In genomic region chr3:194351952-194352536, GRCh38 we compare ENCODE assay signal across 22 cellular contexts. TPM values are rescaled to one million over a fixed set of nuclear protein-coding genes. Genes with fewer than 3 reads are reported as not detected.
DNase-seq lines count a peak whose midpoint lies in the region; ATAC-seq, FAIRE-seq and TF ChIP-seq lines count a peak whose summit lies in the region.
"Had no signal": no experiment of that assay in that cellular context is flagged by ENCODE, and none has a peak within 500 bp of the region (broad histone marks: within the 10 kb centered on the region; RNA-seq: fewer than 3 reads in every experiment).

No MANE protein-coding gene starts in this region.

- H3K4me3 ChIP-seq in RWPE2 (ENCODE audit: severe bottlenecking) (no peak overlapping the region), mesenchymal stem cell (ENCODE audit: insufficient read depth in 1 of 2, low read depth in 1 of 2, low read length in 2 of 2) (peak overlapping the region in 1 of 2 experiments; percentile 15)
- H3K4me3 ChIP-seq: GM12878, HAP-1, Peyer's patch had no signal

- no peak overlapping the region for H2BK5ac ChIP-seq in mesenchymal stem cell (ENCODE audit: low read depth, low read length, poor library complexity, severe bottlenecking)

- no peak overlapping the region for H2BK120ac ChIP-seq in mesenchymal stem cell (ENCODE audit: low read depth, low read length)

- H3K27ac ChIP-seq in RWPE2 (ENCODE audit: poor library complexity, severe bottlenecking) (no peak overlapping the region), mesenchymal stem cell (ENCODE audit: low read length, poor library complexity, severe bottlenecking) (no peak overlapping the region)
- H3K27ac ChIP-seq: Peyer's patch had no signal

- no peaks in the 10 kb centered on the region for H3K4me1 ChIP-seq in RWPE2 (ENCODE audit: insufficient read depth, poor library complexity, severe bottlenecking)
- H3K4me1 ChIP-seq in mesenchymal stem cell (ENCODE audit: control insufficient read depth, insufficient read depth, low read depth, low read length) = peaks cover 14% of the 10 kb centered on the region
- H3K4me1 ChIP-seq: HAP-1, Peyer's patch had no signal

- H3K27me3 ChIP-seq in RWPE2 (ENCODE audit: insufficient read depth, poor library complexity, severe bottlenecking) = no peaks in the 10 kb centered on the region
- H3K27me3 ChIP-seq in mesenchymal stem cell (ENCODE audit: control insufficient read depth in 1 of 2, insufficient read depth in 1 of 2, low read length in 2 of 2) = peaks cover 10 to 20% of the 10 kb centered on the region in 2 experiments
- H3K27me3 ChIP-seq: Peyer's patch had no signal

- H4K8ac ChIP-seq in mesenchymal stem cell (ENCODE audit: low read length) = peak overlapping the region; percentile 56

- peak overlapping the region in 1 of 2 experiments; percentile 25 for H3K18ac ChIP-seq in mesenchymal stem cell (ENCODE audit: low read depth in 1 of 2, low read length in 2 of 2)

- no peaks in the 10 kb centered on the region for H3K36me3 Mint-ChIP-seq in activated naive CD8-positive, alpha-beta T cell treated with anti-CD3 and anti-CD28 coated beads, Interleukin-2, amount 50 U/mL, for 24 hours (ENCODE audit: low read depth)
- no peaks in the 10 kb centered on the region for H3K36me3 Mint-ChIP-seq in activated naive CD8-positive, alpha-beta T cell treated with anti-CD3 and anti-CD28 coated beads for 36 hours
- H3K36me3 Mint-ChIP-seq: CD4-positive, CD25-positive, alpha-beta regulatory T cell had no signal

- no peak for DNase-seq in activated naive CD8-positive, alpha-beta T cell treated with anti-CD3 and anti-CD28 coated beads, Interleukin-2, amount 50 U/mL, for 24 hours
- DNase-seq in activated naive CD8-positive, alpha-beta T cell treated with anti-CD3 and anti-CD28 coated beads for 36 hours = no peak
- DNase-seq in RWPE2 (ENCODE audit: low spot score) = peak; percentile 33
- no peak for DNase-seq in mesenchymal stem cell
- DNase-seq in urothelium cell line (ENCODE audit: low spot score) = no peak
- no peak for DNase-seq in activated effector memory CD4-positive, alpha-beta T cell treated with Interleukin-2 at 50 U/mL for 16 hours
- no peak for DNase-seq in GM19240 (ENCODE audit: insufficient read length, low spot score)
- DNase-seq: CD4-positive, CD25-positive, alpha-beta regulatory T cell; COR-L47; GF-D8; NCI-H1694 treated with DMSO at 0.1 percent for 48 hours; NCI-H748 treated with DMSO at 0.1 percent for 48 hours; NK-92 treated with Interleukin-12 subunit alpha and Interleukin-12 subunit beta, amount 100 ng/mL, for 24 hours; Peyer's patch had no signal

- H3K9me3 ChIP-seq in RWPE2 (ENCODE audit: severe bottlenecking) (no peaks in the 10 kb centered on the region), mesenchymal stem cell (ENCODE audit: control insufficient read depth, low read length) (no peaks in the 10 kb centered on the region)
- H3K9me3 ChIP-seq: HAP-1, Peyer's patch had no signal

- WGBS in mesenchymal stem cell = 91% methylated on average over 14 of the region's 14 CpGs

- H3K4ac ChIP-seq in mesenchymal stem cell (ENCODE audit: low read depth in 1 of 2, low read length in 2 of 2) = peak overlapping the region in 1 of 2 experiments; percentile 2

- no peaks in the 10 kb centered on the region for H3K36me3 ChIP-seq in RWPE2 (ENCODE audit: low read depth)
- no peaks in the 10 kb centered on the region for H3K36me3 ChIP-seq in mesenchymal stem cell (ENCODE audit: control insufficient read depth in 1 of 2, insufficient read depth in 2 of 2, low read depth in 1 of 2, low read length in 2 of 2)
- H3K36me3 ChIP-seq: HAP-1, Peyer's patch had no signal

- H3K4me3 Mint-ChIP-seq in activated naive CD8-positive, alpha-beta T cell treated with anti-CD3 and anti-CD28 coated beads, Interleukin-2, amount 50 U/mL, for 24 hours = no peak overlapping the region
- no peak overlapping the region for H3K4me3 Mint-ChIP-seq in activated naive CD8-positive, alpha-beta T cell treated with anti-CD3 and anti-CD28 coated beads for 36 hours
- H3K4me3 Mint-ChIP-seq: CD4-positive, CD25-positive, alpha-beta regulatory T cell had no signal

- H3K27ac Mint-ChIP-seq in activated naive CD8-positive, alpha-beta T cell treated with anti-CD3 and anti-CD28 coated beads, Interleukin-2, amount 50 U/mL, for 24 hours = no peak overlapping the region
- no peak overlapping the region for H3K27ac Mint-ChIP-seq in activated naive CD8-positive, alpha-beta T cell treated with anti-CD3 and anti-CD28 coated beads for 36 hours
- H3K27ac Mint-ChIP-seq: CD4-positive, CD25-positive, alpha-beta regulatory T cell had no signal

- H3K23ac ChIP-seq in mesenchymal stem cell (ENCODE audit: low read length in 2 of 2) = no peak overlapping the region

- no peak overlapping the region for H2AFZ ChIP-seq in mesenchymal stem cell (ENCODE audit: low read depth, low read length)

- no peaks in the 10 kb centered on the region for H3K79me1 ChIP-seq in mesenchymal stem cell (replicated peaks; ENCODE audit: low read length, poor library complexity, severe bottlenecking)

- peak; percentile 13 for ATAC-seq in activated naive CD8-positive, alpha-beta T cell treated with anti-CD3 and anti-CD28 coated beads, Interleukin-2, amount 50 U/mL, for 24 hours
- ATAC-seq in RWPE2 (ENCODE audit: low read depth) (no peak), HG02981 (IDR thresholded peaks at IDR 0.05; ENCODE audit: unreplicated experiment) (no peak)
- ATAC-seq: GM12878 had no signal

- H4K91ac ChIP-seq in mesenchymal stem cell (ENCODE audit: low read length) = peak overlapping the region; percentile 73

- no peak overlapping the region for H2AK5ac ChIP-seq in mesenchymal stem cell (ENCODE audit: low read length, severe bottlenecking)

- no peak overlapping the region for H2BK15ac ChIP-seq in mesenchymal stem cell (ENCODE audit: low read depth, poor library complexity, severe bottlenecking)

- peak overlapping the region in 1 of 2 experiments; percentile 72 for H3K14ac ChIP-seq in mesenchymal stem cell (ENCODE audit: low read length in 2 of 2)

- no peaks in the 10 kb centered on the region for H3K9me3 Mint-ChIP-seq in activated naive CD8-positive, alpha-beta T cell treated with anti-CD3 and anti-CD28 coated beads, Interleukin-2, amount 50 U/mL, for 24 hours
- H3K9me3 Mint-ChIP-seq in activated naive CD8-positive, alpha-beta T cell treated with anti-CD3 and anti-CD28 coated beads for 36 hours = no peaks in the 10 kb centered on the region
- H3K9me3 Mint-ChIP-seq: CD4-positive, CD25-positive, alpha-beta regulatory T cell had no signal

- peak; percentile 99 for FAIRE-seq in urothelium cell line (lab: Jason Lieb, UNC)
- FAIRE-seq: GM12878 had no signal

- no peak overlapping the region for H3K9ac ChIP-seq in mesenchymal stem cell (ENCODE audit: low read length)

- H3K27me3 Mint-ChIP-seq in activated naive CD8-positive, alpha-beta T cell treated with anti-CD3 and anti-CD28 coated beads, Interleukin-2, amount 50 U/mL, for 24 hours = peaks cover 2% of the 10 kb centered on the region
- no peaks in the 10 kb centered on the region for H3K27me3 Mint-ChIP-seq in activated naive CD8-positive, alpha-beta T cell treated with anti-CD3 and anti-CD28 coated beads for 36 hours

- TF ChIP-seq CTCF in RWPE2 (IDR thresholded peaks at IDR 0.05; ENCODE audit: poor library complexity, severe bottlenecking) = no peak

- H3K4me2 ChIP-seq in mesenchymal stem cell (ENCODE audit: low read length, poor library complexity, severe bottlenecking) = no peak overlapping the region

- H2BK12ac ChIP-seq in mesenchymal stem cell (ENCODE audit: low read length in 2 of 2) = no peak overlapping the region

- H3K4me1 Mint-ChIP-seq in activated naive CD8-positive, alpha-beta T cell treated with anti-CD3 and anti-CD28 coated beads, Interleukin-2, amount 50 U/mL, for 24 hours = peaks cover 1% of the 10 kb centered on the region
- H3K4me1 Mint-ChIP-seq in activated naive CD8-positive, alpha-beta T cell treated with anti-CD3 and anti-CD28 coated beads for 36 hours = no peaks in the 10 kb centered on the region
- H3K4me1 Mint-ChIP-seq: CD4-positive, CD25-positive, alpha-beta regulatory T cell had no signal

RNA-seq across cellular contexts. Expression of gene CPN2, which starts 0.9 kb away (rescaled TPM):
- total RNA-seq in activated naive CD8-positive, alpha-beta T cell treated with anti-CD3 and anti-CD28 coated beads for 36 hours = not detected
- polyA plus RNA-seq in mesenchymal stem cell (2013, experiment 1 of 2) = not detected
- not detected for polyA plus RNA-seq in mesenchymal stem cell (2013, experiment 2 of 2)
- total RNA-seq: CD4-positive, CD25-positive, alpha-beta regulatory T cell; Daoy; GM12878; NCI-H460; Peyer's patch; SK-MEL-5 had no signal
- polyA plus RNA-seq: AG04450; CD4-positive, CD25-positive, alpha-beta regulatory T cell; GM12878 had no signal

RNA-seq across cellular contexts. Expression of gene LRRC15, which starts 17.5 kb away (rescaled TPM):
- not detected for total RNA-seq in activated naive CD8-positive, alpha-beta T cell treated with anti-CD3 and anti-CD28 coated beads for 36 hours
- 0.55 TPM for polyA plus RNA-seq in mesenchymal stem cell (2013, experiment 1 of 2)
- 0.56 TPM for polyA plus RNA-seq in mesenchymal stem cell (2013, experiment 2 of 2)
- total RNA-seq: CD4-positive, CD25-positive, alpha-beta regulatory T cell; GM12878; NCI-H460; SK-MEL-5 had no signal
- polyA plus RNA-seq: CD4-positive, CD25-positive, alpha-beta regulatory T cell; GM12878 had no signal

RNA-seq across cellular contexts. Expression of gene GP5, which starts 47.0 kb away (rescaled TPM):
- total RNA-seq in activated naive CD8-positive, alpha-beta T cell treated with anti-CD3 and anti-CD28 coated beads for 36 hours = under 1 TPM; 0.80 TPM
- 0.03 TPM for polyA plus RNA-seq in mesenchymal stem cell (2013, experiment 1 of 2)
- polyA plus RNA-seq in mesenchymal stem cell (2013, experiment 2 of 2) = 0.03 TPM
- total RNA-seq: Daoy, GM12878, NCI-H460, Peyer's patch, Right ventricle myocardium inferior, SK-MEL-5 had no signal
- polyA plus RNA-seq: GM12878 had no signal
